In the genomic region with DNA sequence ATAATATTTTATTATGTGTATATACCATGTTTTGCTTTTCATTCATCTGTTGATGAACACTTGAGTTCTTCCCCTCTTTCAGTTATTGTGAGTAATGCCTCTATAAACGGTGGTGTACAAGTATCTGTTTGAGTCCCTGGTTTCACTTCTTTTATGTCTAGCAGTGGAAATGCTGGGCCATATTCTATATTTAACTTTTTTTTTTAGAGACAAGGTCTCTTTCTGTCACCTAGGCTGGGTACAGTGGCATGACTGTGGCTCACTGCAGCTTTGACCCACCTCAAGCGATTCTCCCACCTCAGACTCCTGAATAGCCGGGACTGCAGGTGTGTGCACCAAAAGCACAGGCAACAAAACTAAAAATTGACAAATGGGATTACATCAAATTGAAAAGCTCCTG, we compare ENCODE assay signal across 1 cellular context.
TF ChIP-seq lines count a peak whose summit lies in the region.

No MANE protein-coding gene starts in this region.

TF ChIP-seq in GM12878, 131 proteins besides CTCF, POLR2A, EP300 and RAD21 (continued from another document and continues in another):
- TF ChIP-seq RELB (IDR thresholded peaks at IDR 0.05; ENCODE audit: low read depth) (peak; percentile 80; the same call in 1 of the 2 replicates), HCFC1 (IDR thresholded peaks at IDR 0.05; ENCODE audit: low read length) (no peak), YY1 (IDR thresholded peaks at IDR 0.05; ENCODE audit: low read depth, low read length) (no peak), EED (IDR thresholded peaks at IDR 0.05; ENCODE audit: low read depth) (peak; percentile 71), E2F8 (IDR thresholded peaks at IDR 0.05; ENCODE audit: low read depth, partially characterized antibody) (no peak), BMI1 (IDR thresholded peaks at IDR 0.05; ENCODE audit: borderline replicate concordance) (peak; percentile 52; the same call in 1 of the 2 replicates), HDAC2 (IDR thresholded peaks at IDR 0.05) (no peak), FOXK2 (IDR thresholded peaks at IDR 0.05) (no peak), TCF12 (IDR thresholded peaks at IDR 0.05; ENCODE audit: low read depth, low read length) (peak; percentile 30; the same call in 1 of the 2 replicates), FOS (IDR thresholded peaks at IDR 0.05; ENCODE audit: borderline replicate concordance, extremely low read depth, insufficient read length) (no peak), JUND (IDR thresholded peaks at IDR 0.05; ENCODE audit: low read depth, low read length) (peak; percentile 85; the same call in 1 of the 2 replicates), MLLT1 (IDR thresholded peaks at IDR 0.05) (no peak), RB1 (IDR thresholded peaks at IDR 0.05; ENCODE audit: borderline replicate concordance) (no peak), NFXL1 (IDR thresholded peaks at IDR 0.05; ENCODE audit: borderline replicate concordance) (no peak), CREB1 (IDR thresholded peaks at IDR 0.05; ENCODE audit: low read depth) (peak; percentile 69; the same call in 1 of the 2 replicates), ZNF622 (IDR thresholded peaks at IDR 0.05) (no peak), MTA3 (IDR thresholded peaks at IDR 0.05; ENCODE audit: borderline replicate concordance, low read length) (peak; percentile 95), TARDBP (IDR thresholded peaks at IDR 0.05; ENCODE audit: borderline replicate concordance) (no peak), MYC (IDR thresholded peaks at IDR 0.05; ENCODE audit: insufficient read depth, insufficient read length, insufficient replicate concordance, low read length, severe bottlenecking) (no peak), SP1 (IDR thresholded peaks at IDR 0.05; ENCODE audit: low read depth, low read length) (no peak), EGR1 (IDR thresholded peaks at IDR 0.05; ENCODE audit: borderline replicate concordance in 1 of 2, low read depth in 2 of 2, low read length in 2 of 2) (no peak), CHD1 (IDR thresholded peaks at IDR 0.05; ENCODE audit: low read depth, low read length) (no peak), SUZ12 (IDR thresholded peaks at IDR 0.05; ENCODE audit: unreplicated experiment) (no peak), IRF3 (IDR thresholded peaks at IDR 0.05) (no peak), RUNX3 (IDR thresholded peaks at IDR 0.05; ENCODE audit: low read length) (peak; percentile 92), NFYA (IDR thresholded peaks at IDR 0.05; ENCODE audit: borderline replicate concordance, low read depth, low read length) (no peak), MYB (IDR thresholded peaks at IDR 0.05; ENCODE audit: borderline replicate concordance, low read depth, low read length) (no peak), ETV6 (conservative IDR thresholded peaks at IDR 0.05 in 1 of 2, IDR thresholded peaks at IDR 0.05 in 1 of 2; ENCODE audit: borderline replicate concordance in 1 of 2, low read depth in 1 of 2) (peak in 1 of 2 experiments; percentile 93; a peak in 2 of 4 replicates), MEF2B (IDR thresholded peaks at IDR 0.05; ENCODE audit: partially characterized antibody, poor library complexity, severe bottlenecking) (peak; percentile 93), RAD51 (IDR thresholded peaks at IDR 0.05) (no peak)
- TF ChIP-seq, protein P1, sequence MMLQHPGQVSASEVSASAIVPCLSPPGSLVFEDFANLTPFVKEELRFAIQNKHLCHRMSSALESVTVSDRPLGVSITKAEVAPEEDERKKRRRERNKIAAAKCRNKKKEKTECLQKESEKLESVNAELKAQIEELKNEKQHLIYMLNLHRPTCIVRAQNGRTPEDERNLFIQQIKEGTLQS (IDR thresholded peaks at IDR 0.05; ENCODE audit: borderline replicate concordance, extremely low read depth, low read depth, low read length): no peak
- TF ChIP-seq, protein P2, sequence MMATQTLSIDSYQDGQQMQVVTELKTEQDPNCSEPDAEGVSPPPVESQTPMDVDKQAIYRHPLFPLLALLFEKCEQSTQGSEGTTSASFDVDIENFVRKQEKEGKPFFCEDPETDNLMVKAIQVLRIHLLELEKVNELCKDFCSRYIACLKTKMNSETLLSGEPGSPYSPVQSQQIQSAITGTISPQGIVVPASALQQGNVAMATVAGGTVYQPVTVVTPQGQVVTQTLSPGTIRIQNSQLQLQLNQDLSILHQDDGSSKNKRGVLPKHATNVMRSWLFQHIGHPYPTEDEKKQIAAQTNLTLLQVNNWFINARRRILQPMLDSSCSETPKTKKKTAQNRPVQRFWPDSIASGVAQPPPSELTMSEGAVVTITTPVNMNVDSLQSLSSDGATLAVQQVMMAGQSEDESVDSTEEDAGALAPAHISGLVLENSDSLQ (IDR thresholded peaks at IDR 0.05): 0 out of 2 replicates have a peak, but pooled peaks have one; percentile 0
- TF ChIP-seq, protein P3, sequence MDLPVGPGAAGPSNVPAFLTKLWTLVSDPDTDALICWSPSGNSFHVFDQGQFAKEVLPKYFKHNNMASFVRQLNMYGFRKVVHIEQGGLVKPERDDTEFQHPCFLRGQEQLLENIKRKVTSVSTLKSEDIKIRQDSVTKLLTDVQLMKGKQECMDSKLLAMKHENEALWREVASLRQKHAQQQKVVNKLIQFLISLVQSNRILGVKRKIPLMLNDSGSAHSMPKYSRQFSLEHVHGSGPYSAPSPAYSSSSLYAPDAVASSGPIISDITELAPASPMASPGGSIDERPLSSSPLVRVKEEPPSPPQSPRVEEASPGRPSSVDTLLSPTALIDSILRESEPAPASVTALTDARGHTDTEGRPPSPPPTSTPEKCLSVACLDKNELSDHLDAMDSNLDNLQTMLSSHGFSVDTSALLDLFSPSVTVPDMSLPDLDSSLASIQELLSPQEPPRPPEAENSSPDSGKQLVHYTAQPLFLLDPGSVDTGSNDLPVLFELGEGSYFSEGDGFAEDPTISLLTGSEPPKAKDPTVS (IDR thresholded peaks at IDR 0.05; ENCODE audit: low read depth, low read length): no peak
- TF ChIP-seq, protein P4, sequence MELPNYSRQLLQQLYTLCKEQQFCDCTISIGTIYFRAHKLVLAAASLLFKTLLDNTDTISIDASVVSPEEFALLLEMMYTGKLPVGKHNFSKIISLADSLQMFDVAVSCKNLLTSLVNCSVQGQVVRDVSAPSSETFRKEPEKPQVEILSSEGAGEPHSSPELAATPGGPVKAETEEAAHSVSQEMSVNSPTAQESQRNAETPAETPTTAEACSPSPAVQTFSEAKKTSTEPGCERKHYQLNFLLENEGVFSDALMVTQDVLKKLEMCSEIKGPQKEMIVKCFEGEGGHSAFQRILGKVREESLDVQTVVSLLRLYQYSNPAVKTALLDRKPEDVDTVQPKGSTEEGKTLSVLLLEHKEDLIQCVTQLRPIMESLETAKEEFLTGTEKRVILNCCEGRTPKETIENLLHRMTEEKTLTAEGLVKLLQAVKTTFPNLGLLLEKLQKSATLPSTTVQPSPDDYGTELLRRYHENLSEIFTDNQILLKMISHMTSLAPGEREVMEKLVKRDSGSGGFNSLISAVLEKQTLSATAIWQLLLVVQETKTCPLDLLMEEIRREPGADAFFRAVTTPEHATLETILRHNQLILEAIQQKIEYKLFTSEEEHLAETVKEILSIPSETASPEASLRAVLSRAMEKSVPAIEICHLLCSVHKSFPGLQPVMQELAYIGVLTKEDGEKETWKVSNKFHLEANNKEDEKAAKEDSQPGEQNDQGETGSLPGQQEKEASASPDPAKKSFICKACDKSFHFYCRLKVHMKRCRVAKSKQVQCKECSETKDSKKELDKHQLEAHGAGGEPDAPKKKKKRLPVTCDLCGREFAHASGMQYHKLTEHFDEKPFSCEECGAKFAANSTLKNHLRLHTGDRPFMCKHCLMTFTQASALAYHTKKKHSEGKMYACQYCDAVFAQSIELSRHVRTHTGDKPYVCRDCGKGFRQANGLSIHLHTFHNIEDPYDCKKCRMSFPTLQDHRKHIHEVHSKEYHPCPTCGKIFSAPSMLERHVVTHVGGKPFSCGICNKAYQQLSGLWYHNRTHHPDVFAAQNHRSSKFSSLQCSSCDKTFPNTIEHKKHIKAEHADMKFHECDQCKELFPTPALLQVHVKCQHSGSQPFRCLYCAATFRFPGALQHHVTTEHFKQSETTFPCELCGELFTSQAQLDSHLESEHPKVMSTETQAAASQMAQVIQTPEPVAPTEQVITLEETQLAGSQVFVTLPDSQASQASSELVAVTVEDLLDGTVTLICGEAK (IDR thresholded peaks at IDR 0.05; ENCODE audit: borderline replicate concordance): no peak
- TF ChIP-seq, protein P5, sequence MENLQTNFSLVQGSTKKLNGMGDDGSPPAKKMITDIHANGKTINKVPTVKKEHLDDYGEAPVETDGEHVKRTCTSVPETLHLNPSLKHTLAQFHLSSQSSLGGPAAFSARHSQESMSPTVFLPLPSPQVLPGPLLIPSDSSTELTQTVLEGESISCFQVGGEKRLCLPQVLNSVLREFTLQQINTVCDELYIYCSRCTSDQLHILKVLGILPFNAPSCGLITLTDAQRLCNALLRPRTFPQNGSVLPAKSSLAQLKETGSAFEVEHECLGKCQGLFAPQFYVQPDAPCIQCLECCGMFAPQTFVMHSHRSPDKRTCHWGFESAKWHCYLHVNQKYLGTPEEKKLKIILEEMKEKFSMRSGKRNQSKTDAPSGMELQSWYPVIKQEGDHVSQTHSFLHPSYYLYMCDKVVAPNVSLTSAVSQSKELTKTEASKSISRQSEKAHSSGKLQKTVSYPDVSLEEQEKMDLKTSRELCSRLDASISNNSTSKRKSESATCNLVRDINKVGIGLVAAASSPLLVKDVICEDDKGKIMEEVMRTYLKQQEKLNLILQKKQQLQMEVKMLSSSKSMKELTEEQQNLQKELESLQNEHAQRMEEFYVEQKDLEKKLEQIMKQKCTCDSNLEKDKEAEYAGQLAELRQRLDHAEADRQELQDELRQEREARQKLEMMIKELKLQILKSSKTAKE (IDR thresholded peaks at IDR 0.05; ENCODE audit: low read depth, poor library complexity, severe bottlenecking): peak; percentile 88
